Comparison of ENCODE assay signal across 1 cellular context in the genomic region with DNA sequence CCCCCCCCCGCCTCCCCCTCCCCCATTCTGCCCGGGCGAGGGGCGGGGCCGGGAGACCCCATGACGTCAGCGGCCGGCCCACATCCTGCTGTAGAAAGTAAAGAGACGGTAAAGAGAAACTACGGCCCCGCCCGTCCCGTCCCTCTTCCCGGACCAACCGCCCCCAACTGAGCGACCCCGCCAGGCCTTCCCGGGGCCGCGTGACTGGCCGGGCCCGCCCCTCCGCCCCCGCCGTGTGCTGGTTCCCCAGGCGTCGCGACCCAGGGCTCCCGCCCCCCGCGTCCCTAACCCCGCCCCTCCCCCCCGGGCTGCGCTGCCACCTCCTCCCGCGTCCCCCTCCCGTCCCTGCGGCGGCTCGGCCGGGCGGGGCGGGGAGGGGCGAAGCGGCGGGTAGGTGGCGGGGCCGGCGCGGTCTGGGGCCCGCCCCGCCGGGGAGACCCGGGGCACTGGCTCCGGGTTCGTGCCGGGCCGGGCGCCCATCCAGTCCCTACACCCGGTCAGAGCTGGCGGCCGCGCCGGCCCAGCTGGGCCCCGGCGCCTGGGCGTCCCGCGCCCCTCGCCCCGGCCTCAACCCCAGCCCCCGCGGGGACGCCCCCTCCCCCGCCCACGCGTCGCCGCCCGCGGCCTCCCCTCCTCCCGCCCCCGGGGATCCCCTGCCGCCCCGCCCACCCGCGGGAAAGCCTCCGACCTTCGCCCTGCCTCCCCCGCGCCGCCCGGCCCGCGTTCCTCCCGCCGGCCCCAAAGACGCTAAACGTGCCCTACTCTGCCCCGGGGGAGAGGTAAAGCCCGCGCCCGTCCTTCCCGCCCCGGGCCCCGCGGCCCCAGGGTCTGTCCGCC.
TF ChIP-seq lines count a peak whose summit lies in the region.

No MANE protein-coding gene starts in this region.

TF ChIP-seq in HepG2, 621 proteins besides CTCF, POLR2A, EP300 and RAD21 (continued from another document and continues in another):
- no peak for TF ChIP-seq ZNF607 (CRISPR knock-in tag; IDR thresholded peaks at IDR 0.05; ENCODE audit: borderline replicate concordance)
- no peak for TF ChIP-seq TCF7L2 (IDR thresholded peaks at IDR 0.05; ENCODE audit: low read depth, low read length)
- TF ChIP-seq PHF5A (CRISPR knock-in tag; IDR thresholded peaks at IDR 0.05; ENCODE audit: low read depth, unreplicated experiment) = no peak
- TF ChIP-seq TOE1 (CRISPR knock-in tag; IDR thresholded peaks at IDR 0.05) = no peak
- TF ChIP-seq HNF1A (IDR thresholded peaks at IDR 0.05; ENCODE audit: low read depth) = no peak
- no peak for TF ChIP-seq HNF1A (CRISPR knock-in tag; IDR thresholded peaks at IDR 0.05; ENCODE audit: borderline replicate concordance)
- no peak for TF ChIP-seq GLI4 (CRISPR knock-in tag; IDR thresholded peaks at IDR 0.05; ENCODE audit: borderline replicate concordance)
- no peak for TF ChIP-seq ZSCAN31 (CRISPR knock-in tag; IDR thresholded peaks at IDR 0.05; ENCODE audit: low read depth)
- TF ChIP-seq TBX2 (CRISPR knock-in tag; IDR thresholded peaks at IDR 0.05; ENCODE audit: borderline replicate concordance) = no peak
- TF ChIP-seq ATAD3A (CRISPR knock-in tag; IDR thresholded peaks at IDR 0.05) = no peak
- peak; percentile 90 for TF ChIP-seq ARNTL (CRISPR knock-in tag; IDR thresholded peaks at IDR 0.05)
- TF ChIP-seq, protein P1, sequence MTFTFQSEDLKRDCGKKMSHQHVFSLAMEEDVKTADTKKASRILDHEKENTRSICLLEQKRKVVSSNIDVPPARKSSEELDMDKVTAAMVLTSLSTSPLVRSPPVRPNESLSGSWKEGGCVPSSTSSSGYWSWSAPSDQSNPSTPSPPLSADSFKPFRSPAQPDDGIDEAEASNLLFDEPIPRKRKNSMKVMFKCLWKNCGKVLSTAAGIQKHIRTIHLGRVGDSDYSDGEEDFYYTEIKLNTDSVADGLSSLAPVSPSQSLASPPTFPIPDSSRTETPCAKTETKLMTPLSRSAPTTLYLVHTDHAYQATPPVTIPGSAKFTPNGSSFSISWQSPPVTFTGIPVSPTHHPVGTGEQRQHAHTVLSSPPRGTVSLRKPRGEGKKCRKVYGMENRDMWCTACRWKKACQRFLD (CRISPR knock-in tag; IDR thresholded peaks at IDR 0.05; ENCODE audit: borderline replicate concordance) = no peak
- no peak for TF ChIP-seq SNRNP70 (IDR thresholded peaks at IDR 0.05; ENCODE audit: low read depth, low read length)
- TF ChIP-seq SMYD3 (CRISPR knock-in tag; IDR thresholded peaks at IDR 0.05) = no peak
- TF ChIP-seq, protein P2, sequence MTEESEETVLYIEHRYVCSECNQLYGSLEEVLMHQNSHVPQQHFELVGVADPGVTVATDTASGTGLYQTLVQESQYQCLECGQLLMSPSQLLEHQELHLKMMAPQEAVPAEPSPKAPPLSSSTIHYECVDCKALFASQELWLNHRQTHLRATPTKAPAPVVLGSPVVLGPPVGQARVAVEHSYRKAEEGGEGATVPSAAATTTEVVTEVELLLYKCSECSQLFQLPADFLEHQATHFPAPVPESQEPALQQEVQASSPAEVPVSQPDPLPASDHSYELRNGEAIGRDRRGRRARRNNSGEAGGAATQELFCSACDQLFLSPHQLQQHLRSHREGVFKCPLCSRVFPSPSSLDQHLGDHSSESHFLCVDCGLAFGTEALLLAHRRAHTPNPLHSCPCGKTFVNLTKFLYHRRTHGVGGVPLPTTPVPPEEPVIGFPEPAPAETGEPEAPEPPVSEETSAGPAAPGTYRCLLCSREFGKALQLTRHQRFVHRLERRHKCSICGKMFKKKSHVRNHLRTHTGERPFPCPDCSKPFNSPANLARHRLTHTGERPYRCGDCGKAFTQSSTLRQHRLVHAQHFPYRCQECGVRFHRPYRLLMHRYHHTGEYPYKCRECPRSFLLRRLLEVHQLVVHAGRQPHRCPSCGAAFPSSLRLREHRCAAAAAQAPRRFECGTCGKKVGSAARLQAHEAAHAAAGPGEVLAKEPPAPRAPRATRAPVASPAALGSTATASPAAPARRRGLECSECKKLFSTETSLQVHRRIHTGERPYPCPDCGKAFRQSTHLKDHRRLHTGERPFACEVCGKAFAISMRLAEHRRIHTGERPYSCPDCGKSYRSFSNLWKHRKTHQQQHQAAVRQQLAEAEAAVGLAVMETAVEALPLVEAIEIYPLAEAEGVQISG (CRISPR knock-in tag; IDR thresholded peaks at IDR 0.05) = peak; percentile 50; the same call in 1 of the 2 replicates
- TF ChIP-seq ETV5 (CRISPR knock-in tag; IDR thresholded peaks at IDR 0.05; ENCODE audit: borderline replicate concordance) = peak; percentile 47; the same call in 1 of the 2 replicates
- TF ChIP-seq EEA1 (CRISPR knock-in tag; IDR thresholded peaks at IDR 0.05; ENCODE audit: borderline replicate concordance) = no peak
- no peak for TF ChIP-seq ZNF282 (IDR thresholded peaks at IDR 0.05; ENCODE audit: partially characterized antibody)
- no peak for TF ChIP-seq ZNF12 (CRISPR knock-in tag; IDR thresholded peaks at IDR 0.05)
- no peak for TF ChIP-seq STAT5B (CRISPR knock-in tag; IDR thresholded peaks at IDR 0.05)
- no peak for TF ChIP-seq ZNF660 (CRISPR knock-in tag; IDR thresholded peaks at IDR 0.05; ENCODE audit: borderline replicate concordance, low read depth)
- TF ChIP-seq KLF13 (CRISPR knock-in tag; IDR thresholded peaks at IDR 0.05) = no peak
- peak; percentile 40; the same call in 1 of the 3 replicates for TF ChIP-seq MXI1 (IDR thresholded peaks at IDR 0.05; ENCODE audit: borderline replicate concordance, low read depth, low read length)
- TF ChIP-seq ZNF850 (CRISPR knock-in tag; conservative IDR thresholded peaks at IDR 0.05) = no peak
- TF ChIP-seq ZNF510 (CRISPR knock-in tag; IDR thresholded peaks at IDR 0.05; ENCODE audit: low read depth) = no peak
- no peak for TF ChIP-seq ZC3H13 (CRISPR knock-in tag; IDR thresholded peaks at IDR 0.05)
- TF ChIP-seq MED13 (CRISPR knock-in tag; IDR thresholded peaks at IDR 0.05) = peak; percentile 48; the same call in 1 of the 2 replicates
- no peak for TF ChIP-seq ZNF7 (CRISPR knock-in tag; IDR thresholded peaks at IDR 0.05)
- no peak for TF ChIP-seq HOXA9 (CRISPR knock-in tag; IDR thresholded peaks at IDR 0.05; ENCODE audit: borderline replicate concordance)
- TF ChIP-seq NFE2L1 (CRISPR knock-in tag; IDR thresholded peaks at IDR 0.05; ENCODE audit: borderline replicate concordance) = no peak
- peak; percentile 54; the same call in 1 of the 2 replicates for TF ChIP-seq ZBTB7B (CRISPR knock-in tag; IDR thresholded peaks at IDR 0.05)
- TF ChIP-seq EZH2 (conservative IDR thresholded peaks at IDR 0.05; ENCODE audit: low read depth, low read length) = no peak
- peak; percentile 18 for TF ChIP-seq MAX (IDR thresholded peaks at IDR 0.05)
- no peak for TF ChIP-seq ISX (CRISPR knock-in tag; conservative IDR thresholded peaks at IDR 0.05)
- TF ChIP-seq ZNF761 (CRISPR knock-in tag; conservative IDR thresholded peaks at IDR 0.05) = no peak
- no peak for TF ChIP-seq TGIF2 (CRISPR knock-in tag; IDR thresholded peaks at IDR 0.05)
- no peak for TF ChIP-seq RBAK (CRISPR knock-in tag; IDR thresholded peaks at IDR 0.05)
- no peak for TF ChIP-seq ZNF788 (CRISPR knock-in tag; IDR thresholded peaks at IDR 0.05; ENCODE audit: borderline replicate concordance)
- TF ChIP-seq, protein P3, sequence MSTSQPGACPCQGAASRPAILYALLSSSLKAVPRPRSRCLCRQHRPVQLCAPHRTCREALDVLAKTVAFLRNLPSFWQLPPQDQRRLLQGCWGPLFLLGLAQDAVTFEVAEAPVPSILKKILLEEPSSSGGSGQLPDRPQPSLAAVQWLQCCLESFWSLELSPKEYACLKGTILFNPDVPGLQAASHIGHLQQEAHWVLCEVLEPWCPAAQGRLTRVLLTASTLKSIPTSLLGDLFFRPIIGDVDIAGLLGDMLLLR (CRISPR knock-in tag; IDR thresholded peaks at IDR 0.05) = no peak
- TF ChIP-seq SCMH1 (CRISPR knock-in tag; IDR thresholded peaks at IDR 0.05; ENCODE audit: borderline replicate concordance) = no peak
- no peak for TF ChIP-seq GATAD2A (CRISPR knock-in tag; IDR thresholded peaks at IDR 0.05)
- TF ChIP-seq BRCA1 (CRISPR knock-in tag; IDR thresholded peaks at IDR 0.05) = no peak
- no peak for TF ChIP-seq MLX (CRISPR knock-in tag; IDR thresholded peaks at IDR 0.05)
- no peak for TF ChIP-seq ADNP (CRISPR knock-in tag; IDR thresholded peaks at IDR 0.05)
- TF ChIP-seq CREB1 (IDR thresholded peaks at IDR 0.05) = peak; percentile 90
- TF ChIP-seq CREB1 (CRISPR knock-in tag; IDR thresholded peaks at IDR 0.05) = peak; percentile 81
- TF ChIP-seq ZFYVE20 (CRISPR knock-in tag; IDR thresholded peaks at IDR 0.05; ENCODE audit: borderline replicate concordance, low read depth) = no peak
- TF ChIP-seq CEBPB (IDR thresholded peaks at IDR 0.05; ENCODE audit: borderline replicate concordance, low read depth, low read length) = no peak
- TF ChIP-seq, protein P4, sequence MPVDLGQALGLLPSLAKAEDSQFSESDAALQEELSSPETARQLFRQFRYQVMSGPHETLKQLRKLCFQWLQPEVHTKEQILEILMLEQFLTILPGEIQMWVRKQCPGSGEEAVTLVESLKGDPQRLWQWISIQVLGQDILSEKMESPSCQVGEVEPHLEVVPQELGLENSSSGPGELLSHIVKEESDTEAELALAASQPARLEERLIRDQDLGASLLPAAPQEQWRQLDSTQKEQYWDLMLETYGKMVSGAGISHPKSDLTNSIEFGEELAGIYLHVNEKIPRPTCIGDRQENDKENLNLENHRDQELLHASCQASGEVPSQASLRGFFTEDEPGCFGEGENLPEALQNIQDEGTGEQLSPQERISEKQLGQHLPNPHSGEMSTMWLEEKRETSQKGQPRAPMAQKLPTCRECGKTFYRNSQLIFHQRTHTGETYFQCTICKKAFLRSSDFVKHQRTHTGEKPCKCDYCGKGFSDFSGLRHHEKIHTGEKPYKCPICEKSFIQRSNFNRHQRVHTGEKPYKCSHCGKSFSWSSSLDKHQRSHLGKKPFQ (CRISPR knock-in tag; IDR thresholded peaks at IDR 0.05; ENCODE audit: insufficient replicate concordance) = no peak
- no peak; the same call in 1 of the 2 replicates for TF ChIP-seq TFDP1 (CRISPR knock-in tag; IDR thresholded peaks at IDR 0.05; ENCODE audit: borderline replicate concordance)
- TF ChIP-seq, protein P5, sequence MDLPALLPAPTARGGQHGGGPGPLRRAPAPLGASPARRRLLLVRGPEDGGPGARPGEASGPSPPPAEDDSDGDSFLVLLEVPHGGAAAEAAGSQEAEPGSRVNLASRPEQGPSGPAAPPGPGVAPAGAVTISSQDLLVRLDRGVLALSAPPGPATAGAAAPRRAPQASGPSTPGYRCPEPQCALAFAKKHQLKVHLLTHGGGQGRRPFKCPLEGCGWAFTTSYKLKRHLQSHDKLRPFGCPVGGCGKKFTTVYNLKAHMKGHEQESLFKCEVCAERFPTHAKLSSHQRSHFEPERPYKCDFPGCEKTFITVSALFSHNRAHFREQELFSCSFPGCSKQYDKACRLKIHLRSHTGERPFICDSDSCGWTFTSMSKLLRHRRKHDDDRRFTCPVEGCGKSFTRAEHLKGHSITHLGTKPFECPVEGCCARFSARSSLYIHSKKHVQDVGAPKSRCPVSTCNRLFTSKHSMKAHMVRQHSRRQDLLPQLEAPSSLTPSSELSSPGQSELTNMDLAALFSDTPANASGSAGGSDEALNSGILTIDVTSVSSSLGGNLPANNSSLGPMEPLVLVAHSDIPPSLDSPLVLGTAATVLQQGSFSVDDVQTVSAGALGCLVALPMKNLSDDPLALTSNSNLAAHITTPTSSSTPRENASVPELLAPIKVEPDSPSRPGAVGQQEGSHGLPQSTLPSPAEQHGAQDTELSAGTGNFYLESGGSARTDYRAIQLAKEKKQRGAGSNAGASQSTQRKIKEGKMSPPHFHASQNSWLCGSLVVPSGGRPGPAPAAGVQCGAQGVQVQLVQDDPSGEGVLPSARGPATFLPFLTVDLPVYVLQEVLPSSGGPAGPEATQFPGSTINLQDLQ (CRISPR knock-in tag; IDR thresholded peaks at IDR 0.05) = no peak
- no peak for TF ChIP-seq ZKSCAN1 (IDR thresholded peaks at IDR 0.05; ENCODE audit: low read length)
- TF ChIP-seq ERF (CRISPR knock-in tag; IDR thresholded peaks at IDR 0.05) = peak; percentile 60; the same call in 1 of the 2 replicates
